21 cellular contexts compared by ENCODE assay signal in genomic region chr7:129021656-129022055, GRCh38. TPM values are rescaled to one million over a fixed set of nuclear protein-coding genes. Genes with fewer than 3 reads are reported as not detected.
DNase-seq lines count a peak whose midpoint lies in the region; ATAC-seq, FAIRE-seq and TF ChIP-seq lines count a peak whose summit lies in the region.
"Had no signal": no experiment of that assay in that cellular context is flagged by ENCODE, and none has a peak within 500 bp of the region (broad histone marks: within the 10 kb centered on the region; RNA-seq: fewer than 3 reads in every experiment).

No MANE protein-coding gene starts in this region.

- DNase-seq in GM19239 (ENCODE audit: insufficient read length, low spot score) = no peak
- no peak for DNase-seq in K562 (ENCODE audit: extremely low read depth in 1 of 4, low spot score in 3 of 4)
- no peak for DNase-seq in naive thymus-derived CD4-positive, alpha-beta T cell
- no peak for DNase-seq in stimulated activated effector memory CD8-positive, alpha-beta T cell treated with anti-CD3 and anti-CD28 coated beads, Interleukin-12 subunit alpha, Interleukin-12 subunit beta, amount 100 ng/mL, for 72 hours (ENCODE audit: low spot score in 2 of 2)
- DNase-seq in DMS53 (lab: John Stamatoyannopoulos, UW) = no peak
- DNase-seq: CD4-positive, alpha-beta memory T cell; MM.1S; NCI-H1092; NCI-H1436 treated with DMSO at 0.1 percent for 48 hours; NCI-H2081; NCI-H446 treated with DMSO at 0.1 percent for 48 hours; NCI-H748 treated with DMSO at 0.1 percent for 48 hours; OCI-M1; SIG-M5 had no signal

- H3K27me3 Mint-ChIP-seq in naive thymus-derived CD4-positive, alpha-beta T cell = no peaks in the 10 kb centered on the region
- H3K27me3 Mint-ChIP-seq: CD4-positive, alpha-beta memory T cell; IgD-negative memory B cell had no signal

- no peaks in the 10 kb centered on the region for H3K9me3 ChIP-seq in K562 (replicated peaks; ENCODE audit: control insufficient read depth, insufficient read depth, low read depth, low read length)
- no peaks in the 10 kb centered on the region for H3K9me3 ChIP-seq in naive thymus-derived CD4-positive, alpha-beta T cell (ENCODE audit: control insufficient read depth in 2 of 3, low read length in 3 of 3)
- H3K9me3 ChIP-seq: BLaER1, HAP-1 had no signal

- CTCF ChIA-PET in K562 (lab: Yijun Ruan, JAX; ENCODE audit: low intra/inter-chr PET ratio) = no interaction called here
- CTCF ChIA-PET in naive thymus-derived CD4-positive, alpha-beta T cell (lab: Charles Lee) = no interaction called here

- no peak overlapping the region for H3K4me2 ChIP-seq in K562 (ENCODE audit: insufficient read depth, low read length)
- H3K4me2 ChIP-seq: BLaER1 had no signal

- intact Hi-C loops in K562 (cut with micrococcal nuclease) = no loop called here
- intact Hi-C loops in naive thymus-derived CD4-positive, alpha-beta T cell (cut with micrococcal nuclease) = no loop called here

- peaks cover 0 to 6% of the 10 kb centered on the region in 2 experiments; a peak in 2 of 5 replicates for H3K4me1 ChIP-seq in K562 (replicated peaks in 1 of 2; ENCODE audit: control insufficient read depth in 2 of 2, insufficient read depth in 2 of 2, low read length in 2 of 2)
- H3K4me1 ChIP-seq in naive thymus-derived CD4-positive, alpha-beta T cell (ENCODE audit: control insufficient read depth in 2 of 2, insufficient read depth in 2 of 2, low read length in 2 of 2) = peaks cover 0 to 4% of the 10 kb centered on the region in 2 donors

- peaks cover 26% of the 10 kb centered on the region for H3K36me3 ChIP-seq in K562 (ENCODE audit: control insufficient read depth, insufficient read depth, low read length)
- peaks cover 0 to 9% (median 0%) of the 10 kb centered on the region in 3 experiments for H3K36me3 ChIP-seq in naive thymus-derived CD4-positive, alpha-beta T cell (ENCODE audit: control insufficient read depth in 2 of 3, insufficient read depth in 3 of 3, low read length in 3 of 3)

- H3K9me3 Mint-ChIP-seq in naive thymus-derived CD4-positive, alpha-beta T cell = no peaks in the 10 kb centered on the region
- no peaks in the 10 kb centered on the region for H3K9me3 Mint-ChIP-seq in stimulated activated effector memory CD8-positive, alpha-beta T cell treated with anti-CD3 and anti-CD28 coated beads, Interleukin-12 subunit alpha, Interleukin-12 subunit beta, amount 100 ng/mL, for 72 hours
- H3K9me3 Mint-ChIP-seq: CD4-positive, alpha-beta memory T cell; IgD-negative memory B cell had no signal

- H3K9ac ChIP-seq in K562 (ENCODE audit: insufficient read depth in 1 of 2, low read depth in 2 of 2, low read length in 2 of 2) = no peak overlapping the region
- H3K9ac ChIP-seq: BLaER1 had no signal

- no peak overlapping the region for H2AFZ ChIP-seq in K562 (ENCODE audit: low read depth, low read length)

- no peaks in the 10 kb centered on the region for H3K9me1 ChIP-seq in K562 (ENCODE audit: control insufficient read depth, insufficient read depth, low read length)

- H3K4me1 Mint-ChIP-seq in naive thymus-derived CD4-positive, alpha-beta T cell = peaks cover 16 to 57% (median 36%) of the 10 kb centered on the region in 7 donors
- H3K4me1 Mint-ChIP-seq in stimulated activated effector memory CD8-positive, alpha-beta T cell treated with anti-CD3 and anti-CD28 coated beads, Interleukin-12 subunit alpha, Interleukin-12 subunit beta, amount 100 ng/mL, for 72 hours = peaks cover 34% of the 10 kb centered on the region

- peaks cover 11% of the 10 kb centered on the region; the same call in 1 of the 2 replicates for H4K20me1 ChIP-seq in K562 (replicated peaks; ENCODE audit: control insufficient read depth, insufficient read depth, low read length)

- no peak for TF ChIP-seq EP300 in K562 (IDR thresholded peaks at IDR 0.05; ENCODE audit: low read length)

- no peak for ATAC-seq in K562
- no peak for ATAC-seq in naive thymus-derived CD4-positive, alpha-beta T cell
- ATAC-seq in stimulated activated effector memory CD8-positive, alpha-beta T cell treated with anti-CD3 and anti-CD28 coated beads, Interleukin-12 subunit alpha, Interleukin-12 subunit beta, amount 100 ng/mL, for 72 hours = no peak
- no peak for ATAC-seq in HG03280 (IDR thresholded peaks at IDR 0.05; ENCODE audit: unreplicated experiment)
- no peak for ATAC-seq in HG02759 (IDR thresholded peaks at IDR 0.05; ENCODE audit: unreplicated experiment)

- H3K27ac Mint-ChIP-seq in naive thymus-derived CD4-positive, alpha-beta T cell = peak overlapping the region in 5 of 9 donors; percentile 16 to 44 (median 26)
- H3K27ac Mint-ChIP-seq in stimulated activated effector memory CD8-positive, alpha-beta T cell treated with anti-CD3 and anti-CD28 coated beads, Interleukin-12 subunit alpha, Interleukin-12 subunit beta, amount 100 ng/mL, for 72 hours = peak overlapping the region; percentile 30

- no TSS peak for BruUV-seq in K562 (replicated peaks; lab: Mats Ljungman, UMichigan)

- POLR2A ChIA-PET in K562 (lab: Yijun Ruan, JAX) = interaction anchor here (0.6 to 3.1 kb wide), 2 partner anchors 8 to 569 kb away, joined by 3 to 14 read pairs; no protein-coding TSS in a partner anchor
- POLR2A ChIA-PET in naive thymus-derived CD4-positive, alpha-beta T cell (lab: Charles Lee) = interaction anchor here (0.6 kb wide), 1 partner anchor 382 kb away, joined by 3 read pairs; no protein-coding TSS in a partner anchor

- in situ Hi-C loops in K562 (cut with MboI) = no loop called here

- peak overlapping the region in 1 of 10 donors; percentile 29 for H3K4me3 Mint-ChIP-seq in naive thymus-derived CD4-positive, alpha-beta T cell
- no peak overlapping the region for H3K4me3 Mint-ChIP-seq in stimulated activated effector memory CD8-positive, alpha-beta T cell treated with anti-CD3 and anti-CD28 coated beads, Interleukin-12 subunit alpha, Interleukin-12 subunit beta, amount 100 ng/mL, for 72 hours
- H3K4me3 Mint-ChIP-seq: CD4-positive, alpha-beta memory T cell; IgD-negative memory B cell had no signal

- WGBS in K562 (ENCODE audit: insufficient coverage, low coverage, missing lambda C conversion rate) = 91% methylated on average over 2 of the region's 2 CpGs

- FAIRE-seq in GM19239 (lab: Jason Lieb, UNC) (peak; percentile 53), K562 (lab: Jason Lieb, UNC) (no peak)
- FAIRE-seq: HTR-8/SVneo had no signal

- H3K36me3 Mint-ChIP-seq in naive thymus-derived CD4-positive, alpha-beta T cell = peaks cover 0 to 19% (median 0%) of the 10 kb centered on the region in 5 donors
- peaks cover 32% of the 10 kb centered on the region for H3K36me3 Mint-ChIP-seq in stimulated activated effector memory CD8-positive, alpha-beta T cell treated with anti-CD3 and anti-CD28 coated beads, Interleukin-12 subunit alpha, Interleukin-12 subunit beta, amount 100 ng/mL, for 72 hours

- no peak for TF ChIP-seq POLR2A in K562 (conservative IDR thresholded peaks at IDR 0.05)

- peaks cover 87% of the 10 kb centered on the region for H3K79me2 ChIP-seq in K562 (ENCODE audit: control insufficient read depth, insufficient read depth, low read length)

- H3K4me3 ChIP-seq in K562 = no peak overlapping the region
- no peak overlapping the region for H3K4me3 ChIP-seq in naive thymus-derived CD4-positive, alpha-beta T cell (ENCODE audit: low read length)
- H3K4me3 ChIP-seq: BLaER1, HAP-1 had no signal

- no peak for TF ChIP-seq CTCF in K562 (IDR thresholded peaks at IDR 0.05 in 2 of 3, conservative IDR thresholded peaks at IDR 0.05 in 1 of 3; ENCODE audit: insufficient read depth in 2 of 3, low read depth in 1 of 3, low read length in 3 of 3)

- no peaks in the 10 kb centered on the region for H3K27me3 ChIP-seq in K562 (ENCODE audit: control insufficient read depth in 2 of 2, insufficient read depth in 2 of 2, low read length in 2 of 2)
- no peaks in the 10 kb centered on the region for H3K27me3 ChIP-seq in naive thymus-derived CD4-positive, alpha-beta T cell (ENCODE audit: control insufficient read depth in 2 of 2, insufficient read depth in 2 of 2, low read length in 2 of 2)
- H3K27me3 ChIP-seq: BLaER1 had no signal

- H3K27ac ChIP-seq in K562 (ENCODE audit: extremely low read depth, low read depth, low read length) = no peak overlapping the region
- no peak overlapping the region for H3K27ac ChIP-seq in naive thymus-derived CD4-positive, alpha-beta T cell (ENCODE audit: low read depth, low read length)
- H3K27ac ChIP-seq: BLaER1, RWPE1 had no signal

- TF ChIP-seq RAD21 in K562 (CRISPR knock-in tag; conservative IDR thresholded peaks at IDR 0.05 in 1 of 2, IDR thresholded peaks at IDR 0.05 in 1 of 2) = no peak

TF ChIP-seq in K562, 482 proteins besides CTCF, POLR2A, EP300 and RAD21:
- TF ChIP-seq ZNF445 (CRISPR knock-in tag; IDR thresholded peaks at IDR 0.05; ENCODE audit: low read depth) (no peak), KDM1A (IDR thresholded peaks at IDR 0.05) (peak; percentile 54 to 76; a peak in 3 of 4 replicates)

RNA-seq across cellular contexts. Expression of gene TNPO3, which starts 33.3 kb away (rescaled TPM):
- 125 and 155 TPM in 2 replicates for total RNA-seq in K562 (2011; cell fraction: chromatin; rRNA removed; ENCODE audit: low replicate concordance)
- total RNA-seq in K562 (2011; cell fraction: nucleolus; rRNA removed) = 66.7 and 71.2 TPM in 2 replicates
- total RNA-seq in K562 (2011; cell fraction: nucleoplasm; rRNA removed) = 79.6 and 84.8 TPM in 2 replicates
- total RNA-seq in K562 (2014; rRNA removed) (97.4 and 108 TPM in 2 replicates), K562 (2014; rRNA removed; fragmentation: Illumina TruSeq; extraction: Trizol) (110 and 113 TPM in 2 replicates), K562 (2015; rRNA removed; fragmentation: Illumina TruSeq; extraction: Trizol) (112 and 120 TPM in 2 replicates), K562 (2021) (111 and 118 TPM in 2 replicates)
- polyA plus RNA-seq in K562 (2011; rRNA removed) (92.3 and 125 TPM in 2 replicates), K562 (2014; fragmentation: Illumina TruSeq; extraction: Trizol) (123 and 124 TPM in 2 replicates), K562 (2014; fragmentation: Nextera tagmentation; extraction: Ambion mirVana) (10 to 100 TPM; 35.8 to 46.0 TPM), K562 (2014; rRNA removed) (87.2 and 93.9 TPM in 2 replicates)
- polyA plus RNA-seq in K562 (2011; cell fraction: cytosol; rRNA removed) = 91.4 and 102 TPM in 2 replicates
- 131 and 151 TPM in 2 replicates for polyA plus RNA-seq in K562 (2011; cell fraction: nucleus; rRNA removed)
- 89.9 and 94.1 TPM in 2 replicates for polyA plus RNA-seq in K562 (2012)
- polyA minus RNA-seq in K562 (2011; rRNA and poly(A)+ RNA removed) = 177 and 236 TPM in 2 replicates
- 67.4 and 93.8 TPM in 2 replicates for polyA minus RNA-seq in K562 (2011; cell fraction: cytosol; rRNA and poly(A)+ RNA removed)
- polyA minus RNA-seq in K562 (2011; cell fraction: nucleus; rRNA and poly(A)+ RNA removed) = 61.0 and 114 TPM in 2 replicates
- total RNA-seq in naive thymus-derived CD4-positive, alpha-beta T cell = 10 to 100 TPM; 28.6 to 40.6 (median 39.6) TPM
- 10 to 100 TPM; 30.4 to 37.7 TPM for polyA plus RNA-seq in naive thymus-derived CD4-positive, alpha-beta T cell
